ENCODE assay signal across 21 cellular contexts in the genomic region with DNA sequence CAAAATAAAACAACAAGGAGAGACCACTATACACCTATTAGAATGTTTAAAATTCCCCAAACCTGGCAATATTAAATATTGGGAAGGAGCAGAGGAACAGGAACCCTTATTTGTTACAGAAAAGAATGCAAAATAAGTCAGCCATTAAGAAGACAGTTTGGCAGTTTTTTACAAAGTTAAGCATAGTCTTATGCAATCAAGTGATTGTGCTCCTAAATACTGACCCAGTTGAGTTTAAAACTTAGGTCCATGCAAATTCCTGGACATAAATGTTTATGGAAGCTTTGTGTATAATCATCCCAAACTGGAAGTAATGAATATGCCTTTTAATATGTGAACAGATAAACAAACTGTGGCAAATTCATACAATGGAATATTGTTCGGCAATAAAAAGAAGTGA.
"Had no signal": no experiment of that assay in that cellular context is flagged by ENCODE, and none has a peak within 500 bp of the region (broad histone marks: within the 10 kb centered on the region; RNA-seq: fewer than 3 reads in every experiment).

No MANE protein-coding gene starts in this region.

- ATAC-seq: activated CD4-positive, alpha-beta T cell treated with anti-CD3 and anti-CD28 coated beads for 36 hours; activated naive CD4-positive, alpha-beta T cell treated with anti-CD3 and anti-CD28 coated beads, Interleukin-2, amount 50 U/mL, for 72 hours; left colon; lower lobe of right lung; natural killer cell; stimulated activated memory B cell treated with anti-CD40 and anti-IgM and Interleukin-4, amounts not matched to agents 10 μg/mL and 1 μg/mL and 100 μg/mL, for 72 hours; WTC11 had no signal

- FAIRE-seq: colon, islet of Langerhans had no signal

- H3K4me1 ChIP-seq: lower lobe of right lung, spleen, upper lobe of left lung had no signal

- H3K27ac ChIP-seq: dorsolateral prefrontal cortex, lower lobe of right lung, ovary, sigmoid colon, spleen, thoracic aorta, upper lobe of left lung had no signal

- DNase-seq: activated CD4-positive, alpha-beta T cell treated with anti-CD3 and anti-CD28 coated beads for 36 hours; activated CD4-positive, alpha-beta T cell treated with anti-CD3 and anti-CD28 coated beads, Interleukin-2, amount 50 U/mL, for 48 hours; activated gamma-delta T cell treated with Interleukin-2 at 50 U/mL for 16 hours; amniotic stem cell; dorsolateral prefrontal cortex; left colon; lower lobe of right lung; natural killer cell; ovary; sigmoid colon; spleen; stimulated activated CD4-positive, alpha-beta T cell treated with anti-CD3 and anti-CD28 coated beads, Interleukin-4, amount 100 ng/mL, for 4 hours; SW 1271; T-helper 2 cell had no signal

- H3K9me3 ChIP-seq: lower lobe of right lung, ovary, sigmoid colon, spleen, thoracic aorta, upper lobe of left lung had no signal

- H3K4me3 ChIP-seq: dorsolateral prefrontal cortex, lower lobe of right lung, ovary, sigmoid colon, spleen, thoracic aorta, upper lobe of left lung had no signal

- H3K36me3 ChIP-seq: lower lobe of right lung, ovary, sigmoid colon, spleen, thoracic aorta, upper lobe of left lung had no signal

- H3K27me3 ChIP-seq: dorsolateral prefrontal cortex, ovary, sigmoid colon, spleen, upper lobe of left lung had no signal
